ENCODE assay signal across 22 cellular contexts in genomic region chr17:71189493-71189831, GRCh38.
A peak's percentile ranks its signal among the peaks of the same experiment; 100 is the strongest.
DNase-seq lines count a peak whose midpoint lies in the region; ATAC-seq, FAIRE-seq and TF ChIP-seq lines count a peak whose summit lies in the region.
"Had no signal": no experiment of that assay in that cellular context is flagged by ENCODE, and none has a peak within 500 bp of the region (broad histone marks: within the 10 kb centered on the region; RNA-seq: fewer than 3 reads in every experiment).

No MANE protein-coding gene starts in this region.

- H3K4me1 ChIP-seq in breast epithelium (no peaks in the 10 kb centered on the region), keratinocyte (ENCODE audit: control insufficient read depth, extremely low read depth, insufficient read depth, low read length) (peaks cover 27% of the 10 kb centered on the region)

- H3K27ac Mint-ChIP-seq in MCF 10A (ENCODE audit: low read depth, unreplicated experiment): peak overlapping the region; percentile 25
- H3K27ac Mint-ChIP-seq: CD8-positive, alpha-beta T cell; GM23338; T-cell had no signal

- dilution Hi-C loops in keratinocyte (cut with MboI; ENCODE audit: extremely low pct_ligation_motif_present, low sequenced_read_pairs): no loop called here

- FAIRE-seq in keratinocyte (lab: Jason Lieb, UNC): peak; percentile 79
- FAIRE-seq: GM12878, GM18507, HepG2 had no signal

- no peaks in the 10 kb centered on the region for H3K27me3 ChIP-seq in breast epithelium
- no peaks in the 10 kb centered on the region for H3K27me3 ChIP-seq in keratinocyte (ENCODE audit: control insufficient read depth, extremely low read depth, insufficient read depth, low read length)
- H3K27me3 ChIP-seq: BLaER1, MG63 had no signal

- peak overlapping the region; percentile 66 for H2AFZ ChIP-seq in keratinocyte (ENCODE audit: control insufficient read depth, low read length)
- H2AFZ ChIP-seq: GM23338 had no signal

- H3K27me3 Mint-ChIP-seq in MCF 10A (ENCODE audit: insufficient read depth, unreplicated experiment): no peaks in the 10 kb centered on the region
- H3K27me3 Mint-ChIP-seq: T-cell had no signal

- peak overlapping the region; percentile 43 for H3K9ac ChIP-seq in keratinocyte (ENCODE audit: control insufficient read depth, extremely low read depth, insufficient read depth, low read length)
- H3K9ac ChIP-seq: BLaER1 had no signal

- H3K4me1 Mint-ChIP-seq in MCF 10A (ENCODE audit: insufficient read depth, unreplicated experiment): peaks cover 30% of the 10 kb centered on the region
- H3K4me1 Mint-ChIP-seq: GM23338, T-cell had no signal

- intact Hi-C loops in MCF 10A (cut with micrococcal nuclease): loop anchor here (2.0 to 10.0 kb wide), 2 partner anchors 19 to 225 kb away; no protein-coding TSS in a partner anchor
- intact Hi-C loops in breast epithelium (cut with DNase I; ENCODE audit: low total_unique reads): no loop called here

- H3K36me3 ChIP-seq in breast epithelium (no peaks in the 10 kb centered on the region), keratinocyte (ENCODE audit: control insufficient read depth in 2 of 2, extremely low read depth in 1 of 2, insufficient read depth in 2 of 2, low read length in 2 of 2) (no peaks in the 10 kb centered on the region)
- H3K36me3 ChIP-seq: BLaER1, MG63 had no signal

- H3K9me1 ChIP-seq in keratinocyte (ENCODE audit: control insufficient read depth, extremely low read depth, insufficient read depth, low read length): no peaks in the 10 kb centered on the region

- H3K9me3 ChIP-seq in breast epithelium: no peaks in the 10 kb centered on the region
- H3K9me3 ChIP-seq in keratinocyte (ENCODE audit: control insufficient read depth, low read depth, low read length): no peaks in the 10 kb centered on the region
- H3K9me3 ChIP-seq: BLaER1, MG63 had no signal

- H4K20me1 ChIP-seq in keratinocyte (ENCODE audit: control insufficient read depth, extremely low read depth, insufficient read depth, low read length): no peaks in the 10 kb centered on the region
- H4K20me1 ChIP-seq: BLaER1 had no signal

- H3K4me3 ChIP-seq in breast epithelium (no peak overlapping the region), keratinocyte (ENCODE audit: control insufficient read depth in 2 of 3, extremely low read depth in 1 of 3, insufficient read depth in 2 of 3, low read depth in 1 of 3, low read length in 3 of 3) (peak overlapping the region in 1 of 3 experiments; percentile 19)
- H3K4me3 ChIP-seq: BLaER1, GM12878, GM23338, MG63 had no signal

- ATAC-seq in SK-N-SH treated with all-trans-retinoic acid at 6 μM for 48 hours (peak; percentile 45; the same call in 2 of the 3 replicates), GM18520 (IDR thresholded peaks at IDR 0.05; ENCODE audit: unreplicated experiment) (no peak)
- ATAC-seq: CD8-positive, alpha-beta T cell; GM12878; GM23338; HepG2; T-cell had no signal

- no peak for TF ChIP-seq POLR2A in breast epithelium (IDR thresholded peaks at IDR 0.05)

- TF ChIP-seq CTCF in MCF 10A (IDR thresholded peaks at IDR 0.05; ENCODE audit: unreplicated experiment) (no peak), breast epithelium (IDR thresholded peaks at IDR 0.05) (no peak), keratinocyte (optimal IDR thresholded peaks at IDR 0.05 in 1 of 3, IDR thresholded peaks at IDR 0.05 in 1 of 3, conservative IDR thresholded peaks at IDR 0.05 in 1 of 3; ENCODE audit: extremely low read depth in 1 of 3, insufficient read depth in 2 of 3, low read length in 3 of 3) (no peak)

- H3K4me3 Mint-ChIP-seq in MCF 10A (ENCODE audit: unreplicated experiment): no peak overlapping the region
- H3K4me3 Mint-ChIP-seq: CD8-positive, alpha-beta T cell; GM23338; T-cell had no signal

- no peaks in the 10 kb centered on the region for H3K9me3 Mint-ChIP-seq in MCF 10A (ENCODE audit: unreplicated experiment)
- H3K9me3 Mint-ChIP-seq: GM23338 had no signal

- DNase-seq in MCF 10A (ENCODE audit: unreplicated experiment): no peak
- no peak for DNase-seq in breast epithelium (ENCODE audit: low spot score in 2 of 2)
- DNase-seq in keratinocyte (ENCODE audit: low read depth, low spot score): no peak
- no peak for DNase-seq in NCI-H187 treated with DMSO at 0.1 percent for 48 hours (lab: John Stamatoyannopoulos, UW)
- DNase-seq in NCI-H2227 treated with DMSO at 0.1 percent for 48 hours (lab: John Stamatoyannopoulos, UW): no peak
- DNase-seq in NCI-H2029 treated with DMSO at 0.1 percent for 48 hours (lab: John Stamatoyannopoulos, UW): no peak
- DNase-seq: CD8-positive, alpha-beta T cell; NCI-H1092 treated with DMSO at 0.1 percent for 48 hours; NCI-H1694 treated with DMSO at 0.1 percent for 48 hours; NCI-H69; NK-92 treated with Interleukin-12 subunit alpha and Interleukin-12 subunit beta, amount 100 ng/mL, for 24 hours; OCI-M1; T-cell had no signal

- no peaks in the 10 kb centered on the region for H3K79me2 ChIP-seq in keratinocyte (ENCODE audit: control insufficient read depth, insufficient read depth, low read length)

- BruUV-seq in MCF 10A (replicated peaks; lab: Mats Ljungman, UMichigan): no TSS peak

- no peak overlapping the region for H3K27ac ChIP-seq in breast epithelium
- H3K27ac ChIP-seq in keratinocyte (ENCODE audit: control insufficient read depth, insufficient read depth, low read length): peak overlapping the region; percentile 96
- H3K27ac ChIP-seq: 22Rv1, BLaER1 had no signal

- POLR2A ChIA-PET in MCF 10A (lab: Yijun Ruan, JAX): interaction anchor here (0.9 kb wide), 1 partner anchor 8 kb away, joined by 3 read pairs; no protein-coding TSS in a partner anchor

- H3K36me3 Mint-ChIP-seq in MCF 10A (ENCODE audit: insufficient read depth, unreplicated experiment): peaks cover 7% of the 10 kb centered on the region
- H3K36me3 Mint-ChIP-seq: CD8-positive, alpha-beta T cell; T-cell had no signal

- peak overlapping the region; percentile 61 for H3K4me2 ChIP-seq in keratinocyte (ENCODE audit: control insufficient read depth, extremely low read depth, insufficient read depth, low read depth, low read length)
- H3K4me2 ChIP-seq: BLaER1, GM23338 had no signal

- CTCF ChIA-PET in MCF 10A (lab: Yijun Ruan, JAX): no interaction called here

TF ChIP-seq in SK-N-SH treated with all-trans-retinoic acid at 6 μM for 48 hours, 23 proteins besides CTCF, POLR2A, EP300 and RAD21:
- TF ChIP-seq BACH2 (CRISPR knock-in tag; IDR thresholded peaks at IDR 0.05; ENCODE audit: borderline replicate concordance) (no peak), GLIS3 (CRISPR knock-in tag; IDR thresholded peaks at IDR 0.05) (no peak), POU6F1 (CRISPR knock-in tag; IDR thresholded peaks at IDR 0.05; ENCODE audit: borderline replicate concordance, low read depth) (no peak), ESRRG (CRISPR knock-in tag; IDR thresholded peaks at IDR 0.05) (no peak), CREB5 (CRISPR knock-in tag; IDR thresholded peaks at IDR 0.05; ENCODE audit: low read depth) (0 out of 2 replicates have a peak, but pooled peaks have one; percentile 33), OSR1 (CRISPR knock-in tag; IDR thresholded peaks at IDR 0.05) (peak; percentile 87; the same call in 1 of the 2 replicates), CSRNP3 (CRISPR knock-in tag; IDR thresholded peaks at IDR 0.05) (no peak)
